Comparison of ENCODE assay signal across 2 cellular contexts in the genomic region with DNA sequence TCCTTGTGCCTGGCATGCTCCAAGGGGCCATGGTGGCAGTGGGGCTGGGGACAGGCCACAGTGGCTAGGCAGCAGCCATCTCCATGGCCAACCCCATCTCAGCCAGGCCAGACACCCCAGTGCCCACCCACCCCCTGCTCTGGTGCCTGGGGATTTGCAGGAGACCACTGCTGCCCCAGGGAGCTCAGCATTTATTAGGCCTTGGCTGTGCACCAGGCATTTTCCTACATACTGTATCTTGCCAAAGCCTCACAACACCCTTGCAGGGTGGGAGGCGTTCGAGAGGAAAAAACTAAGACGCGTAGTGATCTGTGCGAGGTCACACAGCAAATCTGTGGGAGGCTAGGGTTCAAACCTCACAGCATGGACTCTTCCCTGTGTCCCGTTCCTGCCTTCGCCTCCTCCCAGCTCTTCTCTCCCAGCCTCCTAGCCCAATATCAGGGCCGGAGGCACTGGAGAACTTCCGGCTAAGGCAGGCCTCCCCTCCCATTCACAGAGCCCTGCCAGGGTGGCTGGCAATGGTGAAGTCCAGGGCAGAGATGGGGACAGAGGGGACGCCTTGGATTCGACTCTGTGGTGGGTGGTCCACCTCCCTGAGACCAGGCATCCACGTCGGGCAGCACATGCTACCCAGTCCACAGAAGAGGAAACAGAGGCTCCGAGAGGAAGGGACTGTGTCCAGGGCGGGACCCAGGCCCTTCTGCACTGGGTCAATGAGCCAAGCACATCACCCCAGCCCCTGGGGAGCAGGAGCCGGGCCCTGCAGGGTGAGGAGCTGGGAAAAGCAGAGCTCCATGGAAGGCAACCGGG.
TF ChIP-seq lines count a peak whose summit lies in the region.

No MANE protein-coding gene starts in this region.

TF ChIP-seq in SK-N-SH, 30 proteins besides CTCF, POLR2A, EP300 and RAD21 (continued from another document):
- TF ChIP-seq, protein P1, sequence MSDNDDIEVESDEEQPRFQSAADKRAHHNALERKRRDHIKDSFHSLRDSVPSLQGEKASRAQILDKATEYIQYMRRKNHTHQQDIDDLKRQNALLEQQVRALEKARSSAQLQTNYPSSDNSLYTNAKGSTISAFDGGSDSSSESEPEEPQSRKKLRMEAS (IDR thresholded peaks at IDR 0.05; ENCODE audit: low read depth) = no peak
- TF ChIP-seq YY1 (IDR thresholded peaks at IDR 0.05; ENCODE audit: low read depth) (no peak), USF2 (IDR thresholded peaks at IDR 0.05; ENCODE audit: borderline replicate concordance, low read depth, low read length) (no peak), MEF2A (IDR thresholded peaks at IDR 0.05; ENCODE audit: borderline replicate concordance, low read depth) (no peak), ELF1 (IDR thresholded peaks at IDR 0.05) (no peak), TCF12 (IDR thresholded peaks at IDR 0.05) (no peak), CHD2 (IDR thresholded peaks at IDR 0.05; ENCODE audit: low read length, partially characterized antibody) (no peak), GABPA (IDR thresholded peaks at IDR 0.05; ENCODE audit: low read depth) (no peak), GATA2 (CRISPR knock-in tag; IDR thresholded peaks at IDR 0.05) (no peak), EZH2phosphoT487 (IDR thresholded peaks at IDR 0.05; ENCODE audit: borderline replicate concordance, low read depth) (no peak), RFX5 (IDR thresholded peaks at IDR 0.05; ENCODE audit: low read length) (no peak), SIN3A (IDR thresholded peaks at IDR 0.05; ENCODE audit: borderline replicate concordance, low read depth, low read length) (no peak), POLR2AphosphoS5 (IDR thresholded peaks at IDR 0.05; ENCODE audit: low read depth, low read length) (no peak), FOSL2 (IDR thresholded peaks at IDR 0.05; ENCODE audit: borderline replicate concordance, low read depth) (no peak), FOXM1 (IDR thresholded peaks at IDR 0.05; ENCODE audit: low read depth) (no peak), JUND (IDR thresholded peaks at IDR 0.05) (no peak), TEAD4 (IDR thresholded peaks at IDR 0.05; ENCODE audit: borderline replicate concordance, insufficient read depth) (no peak), SMC3 (IDR thresholded peaks at IDR 0.05; ENCODE audit: low read depth, low read length) (no peak)
- TF ChIP-seq, protein P2, sequence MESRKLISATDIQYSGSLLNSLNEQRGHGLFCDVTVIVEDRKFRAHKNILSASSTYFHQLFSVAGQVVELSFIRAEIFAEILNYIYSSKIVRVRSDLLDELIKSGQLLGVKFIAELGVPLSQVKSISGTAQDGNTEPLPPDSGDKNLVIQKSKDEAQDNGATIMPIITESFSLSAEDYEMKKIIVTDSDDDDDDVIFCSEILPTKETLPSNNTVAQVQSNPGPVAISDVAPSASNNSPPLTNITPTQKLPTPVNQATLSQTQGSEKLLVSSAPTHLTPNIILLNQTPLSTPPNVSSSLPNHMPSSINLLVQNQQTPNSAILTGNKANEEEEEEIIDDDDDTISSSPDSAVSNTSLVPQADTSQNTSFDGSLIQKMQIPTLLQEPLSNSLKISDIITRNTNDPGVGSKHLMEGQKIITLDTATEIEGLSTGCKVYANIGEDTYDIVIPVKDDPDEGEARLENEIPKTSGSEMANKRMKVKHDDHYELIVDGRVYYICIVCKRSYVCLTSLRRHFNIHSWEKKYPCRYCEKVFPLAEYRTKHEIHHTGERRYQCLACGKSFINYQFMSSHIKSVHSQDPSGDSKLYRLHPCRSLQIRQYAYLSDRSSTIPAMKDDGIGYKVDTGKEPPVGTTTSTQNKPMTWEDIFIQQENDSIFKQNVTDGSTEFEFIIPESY (IDR thresholded peaks at IDR 0.05; ENCODE audit: borderline replicate concordance, low read depth) = no peak

TF ChIP-seq in SK-N-SH treated with all-trans-retinoic acid at 6 μM for 48 hours, 23 proteins besides CTCF, POLR2A, EP300 and RAD21:
- TF ChIP-seq ESRRG (CRISPR knock-in tag; IDR thresholded peaks at IDR 0.05) (no peak), ISL1 (CRISPR knock-in tag; IDR thresholded peaks at IDR 0.05) (no peak), POU6F1 (CRISPR knock-in tag; IDR thresholded peaks at IDR 0.05; ENCODE audit: borderline replicate concordance, low read depth) (no peak), GLIS3 (CRISPR knock-in tag; IDR thresholded peaks at IDR 0.05) (no peak), ZFP30 (CRISPR knock-in tag; IDR thresholded peaks at IDR 0.05) (no peak)
- TF ChIP-seq, protein P3, sequence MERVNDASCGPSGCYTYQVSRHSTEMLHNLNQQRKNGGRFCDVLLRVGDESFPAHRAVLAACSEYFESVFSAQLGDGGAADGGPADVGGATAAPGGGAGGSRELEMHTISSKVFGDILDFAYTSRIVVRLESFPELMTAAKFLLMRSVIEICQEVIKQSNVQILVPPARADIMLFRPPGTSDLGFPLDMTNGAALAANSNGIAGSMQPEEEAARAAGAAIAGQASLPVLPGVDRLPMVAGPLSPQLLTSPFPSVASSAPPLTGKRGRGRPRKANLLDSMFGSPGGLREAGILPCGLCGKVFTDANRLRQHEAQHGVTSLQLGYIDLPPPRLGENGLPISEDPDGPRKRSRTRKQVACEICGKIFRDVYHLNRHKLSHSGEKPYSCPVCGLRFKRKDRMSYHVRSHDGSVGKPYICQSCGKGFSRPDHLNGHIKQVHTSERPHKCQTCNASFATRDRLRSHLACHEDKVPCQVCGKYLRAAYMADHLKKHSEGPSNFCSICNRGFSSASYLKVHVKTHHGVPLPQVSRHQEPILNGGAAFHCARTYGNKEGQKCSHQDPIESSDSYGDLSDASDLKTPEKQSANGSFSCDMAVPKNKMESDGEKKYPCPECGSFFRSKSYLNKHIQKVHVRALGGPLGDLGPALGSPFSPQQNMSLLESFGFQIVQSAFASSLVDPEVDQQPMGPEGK (CRISPR knock-in tag; IDR thresholded peaks at IDR 0.05; ENCODE audit: borderline replicate concordance) = no peak
